ENCODE assay signal across 9 cellular contexts in the genomic region with DNA sequence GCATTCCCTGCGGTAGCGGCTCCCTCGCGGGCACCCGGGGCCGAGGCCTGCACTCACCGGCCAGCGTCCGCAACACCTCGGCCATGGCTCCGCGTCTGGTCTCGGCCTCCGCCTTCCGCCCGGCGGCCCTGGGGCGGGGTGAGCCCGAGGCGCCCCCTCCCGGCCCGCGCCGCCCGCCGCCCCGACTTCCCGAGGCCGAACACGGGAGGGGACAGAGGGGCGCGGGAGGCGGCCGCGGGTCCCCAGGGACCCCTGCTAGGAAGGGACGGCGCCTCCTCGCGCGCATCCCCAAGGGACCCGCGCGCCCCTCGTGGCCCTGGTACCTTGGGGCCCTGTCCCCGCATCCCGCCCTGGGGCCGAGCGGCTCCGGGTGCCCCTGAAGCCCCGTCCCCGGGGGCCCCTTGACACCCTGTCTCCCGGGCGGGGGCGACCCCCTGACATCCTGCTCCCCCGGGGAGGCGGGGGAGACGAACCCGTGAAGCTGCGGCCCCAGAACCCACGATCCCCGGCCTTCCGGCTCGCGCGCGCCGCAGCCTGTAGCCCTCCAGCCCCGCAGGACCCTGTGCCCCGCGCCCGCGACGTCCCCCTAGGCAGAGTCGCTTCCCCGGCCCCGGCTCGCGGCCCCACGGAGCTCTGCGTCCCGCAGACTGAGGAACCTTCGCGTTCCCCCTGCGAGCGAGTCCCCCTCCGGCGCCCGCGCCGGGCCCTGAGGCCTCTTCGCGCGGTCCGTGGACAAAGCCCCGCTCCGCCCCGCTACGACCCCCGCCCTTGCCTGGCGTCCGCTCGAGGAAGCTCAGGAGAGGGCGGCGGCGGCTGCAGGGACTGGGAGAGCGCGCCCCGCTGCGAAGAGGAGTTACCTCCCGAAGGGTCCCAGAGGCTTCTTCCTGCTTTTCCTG. TPM values are rescaled to one million over a fixed set of nuclear protein-coding genes. Genes with fewer than 3 reads are reported as not detected.
DNase-seq lines count a peak whose midpoint lies in the region; ATAC-seq and TF ChIP-seq lines count a peak whose summit lies in the region.
"Had no signal": no experiment of that assay in that cellular context is flagged by ENCODE, and none has a peak within 500 bp of the region (broad histone marks: within the 10 kb centered on the region; RNA-seq: fewer than 3 reads in every experiment).

A gene (minus strand): TSS at position 97 of the 896 bp plus-strand sequence.

- H3K36me3 ChIP-seq in iPS DF 6.9 (ENCODE audit: control insufficient read depth, insufficient read depth, low read length) (no peaks in the 10 kb centered on the region), rectal smooth muscle tissue (ENCODE audit: control insufficient read depth, insufficient read depth, low read length) (no peaks in the 10 kb centered on the region)
- H3K36me3 ChIP-seq: HAP-1 had no signal

- peak; percentile 75 for ATAC-seq in WTC11
- no peak for ATAC-seq in HG02981 (IDR thresholded peaks at IDR 0.05; ENCODE audit: unreplicated experiment)
- ATAC-seq in GM21526 (IDR thresholded peaks at IDR 0.05; ENCODE audit: low FRiP score, unreplicated experiment), result no peak
- no peak for ATAC-seq in GM21381 (IDR thresholded peaks at IDR 0.05; ENCODE audit: unreplicated experiment)

- H3K4me1 ChIP-seq in iPS DF 6.9 (ENCODE audit: control insufficient read depth, insufficient read depth, low read length) (no peaks in the 10 kb centered on the region), rectal smooth muscle tissue (ENCODE audit: control insufficient read depth, insufficient read depth, low read length) (no peaks in the 10 kb centered on the region)
- H3K4me1 ChIP-seq: HAP-1 had no signal

- H3K36me3 Mint-ChIP-seq in WTC11, result peaks cover 3% of the 10 kb centered on the region

- CTCF ChIA-PET in WTC11 (lab: Charles Lee), result interaction anchor here (1.0 to 3.9 kb wide), 6 partner anchors 11 to 88 kb away, joined by 3 to 50 read pairs (median 4); no protein-coding TSS in a partner anchor

- POLR2A ChIA-PET in WTC11 (lab: Charles Lee), result no interaction called here

- H3K27ac ChIP-seq in iPS DF 6.9 (ENCODE audit: low read length) (no peak within 1 kb of the TSS), rectal smooth muscle tissue (ENCODE audit: low read depth, low read length) (peak within 1 kb of the TSS; percentile 7)

- H3K27ac Mint-ChIP-seq in WTC11, result no peak within 1 kb of the TSS

- H3K4me3 Mint-ChIP-seq in WTC11, result peak within 1 kb of the TSS; percentile 72

- peak within 1 kb of the TSS; percentile 38; the same call in 1 of the 2 replicates for H3K4me3 ChIP-seq in iPS DF 6.9 (ENCODE audit: low read length)
- H3K4me3 ChIP-seq in rectal smooth muscle tissue (ENCODE audit: low read length), result peak within 1 kb of the TSS; percentile 60
- H3K4me3 ChIP-seq: HAP-1 had no signal

- DNase-seq in COLO668 (lab: John Stamatoyannopoulos, UW; ENCODE audit: unreplicated experiment), result peak; percentile 29
- peak; percentile 47 for DNase-seq in WTC11 (ENCODE audit: low spot score)
- DNase-seq in iPS DF 6.9 (ENCODE audit: low read depth, low spot score), result no peak
- DNase-seq in NCI-H345 treated with DMSO at 0.1 percent for 48 hours (lab: John Stamatoyannopoulos, UW; ENCODE audit: unreplicated experiment), result no peak

- no CpG with 5 or more reads among the region's 110 CpGs for WGBS in iPS DF 6.9 (ENCODE audit: insufficient coverage, insufficient read length)

- no peak within 1 kb of the TSS for H3K9ac ChIP-seq in rectal smooth muscle tissue (ENCODE audit: low read length)

- H3K27me3 ChIP-seq in iPS DF 6.9 (ENCODE audit: control insufficient read depth, insufficient read depth, low read length), result peaks cover 15% of the 10 kb centered on the region; the same call in 1 of the 2 replicates
- H3K27me3 ChIP-seq in rectal smooth muscle tissue (ENCODE audit: control insufficient read depth, insufficient read depth, low read length), result no peaks in the 10 kb centered on the region

- no peaks in the 10 kb centered on the region for H3K4me1 Mint-ChIP-seq in WTC11

- 0 out of 2 replicates have a peak, but pooled peaks have one; percentile 12 for TF ChIP-seq CTCF in WTC11 (IDR thresholded peaks at IDR 0.05)

- peaks cover 81% of the 10 kb centered on the region for H3K27me3 Mint-ChIP-seq in WTC11 (ENCODE audit: low read depth)

- 0 out of 2 replicates have a peak, but pooled peaks cover 1% of the 10 kb centered on the region for H3K9me3 ChIP-seq in iPS DF 6.9 (ENCODE audit: control insufficient read depth, insufficient read depth, low read length)
- H3K9me3 ChIP-seq: HAP-1 had no signal

- H3K9me3 Mint-ChIP-seq in WTC11, result peaks cover 27% of the 10 kb centered on the region

TF ChIP-seq in WTC11, 78 proteins besides CTCF, POLR2A, EP300 and RAD21 (continues in another document):
- TF ChIP-seq ETV6 (CRISPR knock-in tag; IDR thresholded peaks at IDR 0.05), result no peak
- no peak for TF ChIP-seq ZNF121 (CRISPR knock-in tag; IDR thresholded peaks at IDR 0.05)
- no peak for TF ChIP-seq MXD4 (CRISPR knock-in tag; IDR thresholded peaks at IDR 0.05; ENCODE audit: borderline replicate concordance)
- TF ChIP-seq, protein P1, sequence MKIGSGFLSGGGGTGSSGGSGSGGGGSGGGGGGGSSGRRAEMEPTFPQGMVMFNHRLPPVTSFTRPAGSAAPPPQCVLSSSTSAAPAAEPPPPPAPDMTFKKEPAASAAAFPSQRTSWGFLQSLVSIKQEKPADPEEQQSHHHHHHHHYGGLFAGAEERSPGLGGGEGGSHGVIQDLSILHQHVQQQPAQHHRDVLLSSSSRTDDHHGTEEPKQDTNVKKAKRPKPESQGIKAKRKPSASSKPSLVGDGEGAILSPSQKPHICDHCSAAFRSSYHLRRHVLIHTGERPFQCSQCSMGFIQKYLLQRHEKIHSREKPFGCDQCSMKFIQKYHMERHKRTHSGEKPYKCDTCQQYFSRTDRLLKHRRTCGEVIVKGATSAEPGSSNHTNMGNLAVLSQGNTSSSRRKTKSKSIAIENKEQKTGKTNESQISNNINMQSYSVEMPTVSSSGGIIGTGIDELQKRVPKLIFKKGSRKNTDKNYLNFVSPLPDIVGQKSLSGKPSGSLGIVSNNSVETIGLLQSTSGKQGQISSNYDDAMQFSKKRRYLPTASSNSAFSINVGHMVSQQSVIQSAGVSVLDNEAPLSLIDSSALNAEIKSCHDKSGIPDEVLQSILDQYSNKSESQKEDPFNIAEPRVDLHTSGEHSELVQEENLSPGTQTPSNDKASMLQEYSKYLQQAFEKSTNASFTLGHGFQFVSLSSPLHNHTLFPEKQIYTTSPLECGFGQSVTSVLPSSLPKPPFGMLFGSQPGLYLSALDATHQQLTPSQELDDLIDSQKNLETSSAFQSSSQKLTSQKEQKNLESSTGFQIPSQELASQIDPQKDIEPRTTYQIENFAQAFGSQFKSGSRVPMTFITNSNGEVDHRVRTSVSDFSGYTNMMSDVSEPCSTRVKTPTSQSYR (CRISPR knock-in tag; IDR thresholded peaks at IDR 0.05), result no peak
- TF ChIP-seq ESRRA (CRISPR knock-in tag; IDR thresholded peaks at IDR 0.05; ENCODE audit: borderline replicate concordance), result no peak
- TF ChIP-seq, protein P2, sequence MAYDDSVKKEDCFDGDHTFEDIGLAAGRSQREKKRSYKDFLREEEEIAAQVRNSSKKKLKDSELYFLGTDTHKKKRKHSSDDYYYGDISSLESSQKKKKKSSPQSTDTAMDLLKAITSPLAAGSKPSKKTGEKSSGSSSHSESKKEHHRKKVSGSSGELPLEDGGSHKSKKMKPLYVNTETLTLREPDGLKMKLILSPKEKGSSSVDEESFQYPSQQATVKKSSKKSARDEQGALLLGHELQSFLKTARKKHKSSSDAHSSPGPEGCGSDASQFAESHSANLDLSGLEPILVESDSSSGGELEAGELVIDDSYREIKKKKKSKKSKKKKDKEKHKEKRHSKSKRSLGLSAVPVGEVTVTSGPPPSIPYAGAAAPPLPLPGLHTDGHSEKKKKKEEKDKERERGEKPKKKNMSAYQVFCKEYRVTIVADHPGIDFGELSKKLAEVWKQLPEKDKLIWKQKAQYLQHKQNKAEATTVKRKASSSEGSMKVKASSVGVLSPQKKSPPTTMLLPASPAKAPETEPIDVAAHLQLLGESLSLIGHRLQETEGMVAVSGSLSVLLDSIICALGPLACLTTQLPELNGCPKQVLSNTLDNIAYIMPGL (CRISPR knock-in tag; IDR thresholded peaks at IDR 0.05), result peak; percentile 54; the same call in 1 of the 2 replicates
- TF ChIP-seq FOXK1 (CRISPR knock-in tag; IDR thresholded peaks at IDR 0.05), result peak; percentile 32; the same call in 1 of the 2 replicates
- TF ChIP-seq SMAD3 (CRISPR knock-in tag; IDR thresholded peaks at IDR 0.05; ENCODE audit: borderline replicate concordance), result no peak
- TF ChIP-seq RELA (CRISPR knock-in tag; IDR thresholded peaks at IDR 0.05; ENCODE audit: borderline replicate concordance), result no peak
- TF ChIP-seq GABPB1 (CRISPR knock-in tag; IDR thresholded peaks at IDR 0.05), result no peak
- no peak for TF ChIP-seq SP1 (CRISPR knock-in tag; conservative IDR thresholded peaks at IDR 0.05)
- TF ChIP-seq, protein P3, sequence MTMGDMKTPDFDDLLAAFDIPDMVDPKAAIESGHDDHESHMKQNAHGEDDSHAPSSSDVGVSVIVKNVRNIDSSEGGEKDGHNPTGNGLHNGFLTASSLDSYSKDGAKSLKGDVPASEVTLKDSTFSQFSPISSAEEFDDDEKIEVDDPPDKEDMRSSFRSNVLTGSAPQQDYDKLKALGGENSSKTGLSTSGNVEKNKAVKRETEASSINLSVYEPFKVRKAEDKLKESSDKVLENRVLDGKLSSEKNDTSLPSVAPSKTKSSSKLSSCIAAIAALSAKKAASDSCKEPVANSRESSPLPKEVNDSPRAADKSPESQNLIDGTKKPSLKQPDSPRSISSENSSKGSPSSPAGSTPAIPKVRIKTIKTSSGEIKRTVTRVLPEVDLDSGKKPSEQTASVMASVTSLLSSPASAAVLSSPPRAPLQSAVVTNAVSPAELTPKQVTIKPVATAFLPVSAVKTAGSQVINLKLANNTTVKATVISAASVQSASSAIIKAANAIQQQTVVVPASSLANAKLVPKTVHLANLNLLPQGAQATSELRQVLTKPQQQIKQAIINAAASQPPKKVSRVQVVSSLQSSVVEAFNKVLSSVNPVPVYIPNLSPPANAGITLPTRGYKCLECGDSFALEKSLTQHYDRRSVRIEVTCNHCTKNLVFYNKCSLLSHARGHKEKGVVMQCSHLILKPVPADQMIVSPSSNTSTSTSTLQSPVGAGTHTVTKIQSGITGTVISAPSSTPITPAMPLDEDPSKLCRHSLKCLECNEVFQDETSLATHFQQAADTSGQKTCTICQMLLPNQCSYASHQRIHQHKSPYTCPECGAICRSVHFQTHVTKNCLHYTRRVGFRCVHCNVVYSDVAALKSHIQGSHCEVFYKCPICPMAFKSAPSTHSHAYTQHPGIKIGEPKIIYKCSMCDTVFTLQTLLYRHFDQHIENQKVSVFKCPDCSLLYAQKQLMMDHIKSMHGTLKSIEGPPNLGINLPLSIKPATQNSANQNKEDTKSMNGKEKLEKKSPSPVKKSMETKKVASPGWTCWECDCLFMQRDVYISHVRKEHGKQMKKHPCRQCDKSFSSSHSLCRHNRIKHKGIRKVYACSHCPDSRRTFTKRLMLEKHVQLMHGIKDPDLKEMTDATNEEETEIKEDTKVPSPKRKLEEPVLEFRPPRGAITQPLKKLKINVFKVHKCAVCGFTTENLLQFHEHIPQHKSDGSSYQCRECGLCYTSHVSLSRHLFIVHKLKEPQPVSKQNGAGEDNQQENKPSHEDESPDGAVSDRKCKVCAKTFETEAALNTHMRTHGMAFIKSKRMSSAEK (CRISPR knock-in tag; IDR thresholded peaks at IDR 0.05; ENCODE audit: borderline replicate concordance), result no peak

RNA-seq across cellular contexts. Expression of the gene that starts here (rescaled TPM):
- total RNA-seq in WTC11 (2021), result 0.15 to 0.39 TPM (median 0.25 TPM) in 3 replicates

Comparison
In these comparisons a context has a peak if more than half of its experiments do, and no peak if none do; other contexts are left out.
1. Peak in DNase-seq and ATAC-seq in WTC11; RNA of the gene not detected or under 1 TPM.